Comparison of ENCODE assay signal across 8 cellular contexts in the genomic region with DNA sequence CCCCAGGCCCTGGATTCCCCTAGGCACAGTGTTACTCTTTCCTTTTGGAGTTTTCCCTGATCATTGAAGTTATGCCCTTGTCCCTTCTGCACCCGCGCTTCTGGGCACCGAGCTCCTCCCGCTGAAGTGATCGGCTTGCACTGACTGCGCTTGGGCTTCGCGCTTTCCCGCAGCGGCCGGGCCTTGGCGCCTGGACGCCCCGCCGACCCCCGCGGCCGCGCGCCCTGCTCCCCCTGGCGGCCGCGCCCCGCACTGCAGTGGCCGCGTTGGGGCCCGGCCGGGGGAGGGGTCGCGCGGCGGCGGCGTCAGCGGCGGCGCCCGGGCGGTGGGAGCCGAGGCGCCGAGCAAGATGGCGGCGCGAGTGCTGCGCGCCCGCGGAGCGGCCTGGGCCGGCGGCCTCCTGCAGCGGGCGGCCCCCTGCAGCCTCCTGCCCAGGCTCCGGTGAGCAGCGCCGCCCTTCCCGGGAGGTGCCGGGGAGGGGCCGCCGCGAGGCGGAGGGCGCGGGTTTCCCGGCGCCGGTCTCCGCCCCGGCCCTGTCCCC. TPM values are rescaled to one million over a fixed set of nuclear protein-coding genes. Genes with fewer than 3 reads are reported as not detected.
A peak's percentile ranks its signal among the peaks of the same experiment; 100 is the strongest.
DNase-seq lines count a peak whose midpoint lies in the region; ATAC-seq and TF ChIP-seq lines count a peak whose summit lies in the region.

A gene (plus strand): TSS at position 325 of the 541 bp plus-strand sequence. CDS start 25 bp downstream, at position 350.

- TF ChIP-seq CTCF in GM06990 (IDR thresholded peaks at IDR 0.05; ENCODE audit: insufficient read depth, low read length, poor library complexity, severe bottlenecking) (no peak), SU-DHL-6 (IDR thresholded peaks at IDR 0.05; ENCODE audit: insufficient read depth, low read length, poor library complexity, severe bottlenecking) (no peak), adrenal gland (IDR thresholded peaks at IDR 0.05) (peak in 3 of 6 experiments; percentile 57 to 93 (median 81))

- 1% methylated on average over 30 to 41 of the region's 70 CpGs for WGBS in GM23248 (ENCODE audit: low coverage in 1 of 2, low lambda C conversion rate in 2 of 2, missing lambda C conversion rate in 2 of 2), 2 experiments
- 0 to 1% (median 0%) methylated on average over 6 to 70 of the region's 70 CpGs for WGBS in adrenal gland, 4 donors
- WGBS in aorta, 2 donors, result 0 to 1% methylated on average over 40 to 70 of the region's 70 CpGs

- ATAC-seq in left ventricle myocardium superior (no peak), aorta (ENCODE audit: low FRiP score) (peak; percentile 90)

- H3K27me3 ChIP-seq in GM06990 (replicated peaks; ENCODE audit: control insufficient read depth, insufficient read depth, low read length), result no peaks in the 10 kb centered on the region
- no peaks in the 10 kb centered on the region for H3K27me3 ChIP-seq in GM23248 (replicated peaks; ENCODE audit: insufficient read depth)
- no peaks in the 10 kb centered on the region for H3K27me3 ChIP-seq in SU-DHL-6 (ENCODE audit: low read length)
- H3K27me3 ChIP-seq in adrenal gland, result no peaks in the 10 kb centered on the region
- no peaks in the 10 kb centered on the region for H3K27me3 ChIP-seq in aorta (ENCODE audit: control insufficient read depth in 1 of 2, insufficient read depth in 2 of 2, low read length in 1 of 2)

- H3K9me3 ChIP-seq in GM23248 (ENCODE audit: low read depth), result no peaks in the 10 kb centered on the region
- no peaks in the 10 kb centered on the region for H3K9me3 ChIP-seq in SU-DHL-6 (ENCODE audit: insufficient read depth, low read length)
- no peaks in the 10 kb centered on the region for H3K9me3 ChIP-seq in adrenal gland (replicated peaks in 1 of 3)
- H3K9me3 ChIP-seq in aorta (ENCODE audit: control insufficient read depth, low read length), result no peaks in the 10 kb centered on the region

- in situ Hi-C loops in GM23248 (cut with MboI), result loop anchor here (25.0 kb wide), 1 partner anchor 327 kb away; no protein-coding TSS in a partner anchor

- peak within 1 kb of the TSS; percentile 64 for H3K27ac ChIP-seq in GM23248
- peak within 1 kb of the TSS; percentile 69 for H3K27ac ChIP-seq in SU-DHL-6 (ENCODE audit: low read depth, low read length)
- peak within 1 kb of the TSS; percentile 77 to 99 (median 96) for H3K27ac ChIP-seq in adrenal gland
- peak within 1 kb of the TSS; percentile 72 to 85 for H3K27ac ChIP-seq in aorta (ENCODE audit: low read depth in 1 of 2, low read length in 2 of 2)

- H3K4me2 ChIP-seq in GM23248 (ENCODE audit: unreplicated experiment) (peak within 1 kb of the TSS; percentile 69), SU-DHL-6 (ENCODE audit: low read depth, low read length, poor library complexity, severe bottlenecking) (peak within 1 kb of the TSS; percentile 72)

- no peaks in the 10 kb centered on the region for H3K9me2 ChIP-seq in GM23248 (ENCODE audit: insufficient read depth)
- H3K9me2 ChIP-seq in SU-DHL-6 (replicated peaks; ENCODE audit: insufficient read depth, low read length), result no peaks in the 10 kb centered on the region

- H2AFZ ChIP-seq in GM23248 (peak within 1 kb of the TSS; percentile 73), SU-DHL-6 (ENCODE audit: low read depth, low read length, severe bottlenecking) (peak within 1 kb of the TSS; percentile 100)

- H3K4me1 ChIP-seq in GM23248 (ENCODE audit: insufficient read depth), result peaks cover 18% of the 10 kb centered on the region; the same call in 1 of the 2 replicates
- peaks cover 19 to 22% of the 10 kb centered on the region in 2 donors for H3K4me1 ChIP-seq in adrenal gland (replicated peaks in 1 of 2)
- no peaks in the 10 kb centered on the region for H3K4me1 ChIP-seq in aorta (ENCODE audit: control insufficient read depth in 1 of 2, insufficient read depth in 2 of 2, low read length in 2 of 2)

- intact Hi-C loops in adrenal gland (cut with DNase I), result loop anchor here in 1 of 2 donors (5.0 to 10.0 kb wide), 2 partner anchors 77 to 110 kb away; a partner anchor contains a TSS
- intact Hi-C loops in left ventricle myocardium superior (cut with micrococcal nuclease), result no loop called here
- intact Hi-C loops in aorta (cut with DNase I), result loop anchor here (5.0 to 10.0 kb wide), 2 partner anchors 67 to 320 kb away; no protein-coding TSS in a partner anchor

- DNase-seq in GM06990 (ENCODE audit: extremely low read depth, insufficient read length) (peak; percentile 78), GM23248 (peak; percentile 79), Kasumi-1 (lab: John Stamatoyannopoulos, UW) (peak; percentile 50 to 70), adrenal gland (peak in 6 of 7 donors; percentile 55 to 79 (median 69)), left ventricle myocardium superior (peak; percentile 81), pulmonary artery endothelial cell (ENCODE audit: low read depth, low spot score) (no peak), aorta (peak; percentile 70 to 87)

- H3K4me3 ChIP-seq in GM06990 (replicated peaks; ENCODE audit: low read depth, low read length), result peak within 1 kb of the TSS; percentile 79
- H3K4me3 ChIP-seq in GM23248, result peak within 1 kb of the TSS; percentile 72
- peak within 1 kb of the TSS; percentile 94 for H3K4me3 ChIP-seq in SU-DHL-6 (ENCODE audit: insufficient read depth, low read length, poor library complexity, severe bottlenecking)
- peak within 1 kb of the TSS in 3 of 4 donors; percentile 23 to 91 (median 63) for H3K4me3 ChIP-seq in adrenal gland
- peak within 1 kb of the TSS; percentile 90 to 96 for H3K4me3 ChIP-seq in aorta (ENCODE audit: low read length in 2 of 2)

- H3F3A ChIP-seq in GM23248 (ENCODE audit: insufficient read depth) (0 out of 2 replicates have a peak, but pooled peaks cover 9% of the 10 kb centered on the region), SU-DHL-6 (ENCODE audit: insufficient read depth) (peaks cover 15% of the 10 kb centered on the region)

- TF ChIP-seq POLR2A in adrenal gland (IDR thresholded peaks at IDR 0.05), result peak in 1 of 2 donors; percentile 79

- H3K79me2 ChIP-seq in GM23248 (ENCODE audit: insufficient read depth) (peaks cover 24% of the 10 kb centered on the region), SU-DHL-6 (ENCODE audit: insufficient read depth, low read length) (no peaks in the 10 kb centered on the region)

- H3K36me3 ChIP-seq in GM06990 (ENCODE audit: control insufficient read depth, insufficient read depth, low read length), result no peaks in the 10 kb centered on the region; the same call in 1 of the 2 replicates
- H3K36me3 ChIP-seq in GM23248 (ENCODE audit: low read depth), result no peaks in the 10 kb centered on the region
- H3K36me3 ChIP-seq in SU-DHL-6 (ENCODE audit: low read length), result no peaks in the 10 kb centered on the region
- H3K36me3 ChIP-seq in adrenal gland (replicated peaks in 1 of 2), result no peaks in the 10 kb centered on the region
- no peaks in the 10 kb centered on the region for H3K36me3 ChIP-seq in aorta (ENCODE audit: control insufficient read depth in 1 of 2, insufficient read depth in 2 of 2, low read length in 1 of 2)

- no peaks in the 10 kb centered on the region for H4K20me1 ChIP-seq in GM23248 (ENCODE audit: insufficient read depth)
- no peaks in the 10 kb centered on the region for H4K20me1 ChIP-seq in SU-DHL-6 (ENCODE audit: low read depth, low read length)

- peak within 1 kb of the TSS; percentile 81 for H3K9ac ChIP-seq in GM23248
- H3K9ac ChIP-seq in SU-DHL-6 (ENCODE audit: low read length), result peak within 1 kb of the TSS; percentile 88

RNA-seq across cellular contexts. Expression of the gene that starts here (rescaled TPM):
- 34.2 and 39.7 TPM in 2 replicates for total RNA-seq in GM23248 (2014; rRNA removed; shearing (Covaris generic))
- 44.9 and 49.5 TPM in 2 replicates for polyA plus RNA-seq in GM23248 (2016; fragmentation: Nextera tagmentation; extraction: Ambion mirVana)
- total RNA-seq in adrenal gland, result 100 to 1,000 TPM in 6 of 8 donors, 10 to 100 TPM in 2; 85.9 to 171 (median 115) TPM
- polyA plus RNA-seq in adrenal gland, result 100 to 1,000 TPM in 1 of 3 donors, 10 to 100 TPM in 2; 37.1 to 129 (median 67.0) TPM
- 374 TPM for total RNA-seq in left ventricle myocardium superior
- total RNA-seq in pulmonary artery endothelial cell, result 36.9 and 49.5 TPM in 2 replicates
- total RNA-seq in aorta, result 10 to 100 TPM; 40.9 to 47.8 TPM
- 10 to 100 TPM; 34.3 to 53.1 TPM for polyA plus RNA-seq in aorta
